8 cellular contexts compared by ENCODE assay signal in the genomic region with DNA sequence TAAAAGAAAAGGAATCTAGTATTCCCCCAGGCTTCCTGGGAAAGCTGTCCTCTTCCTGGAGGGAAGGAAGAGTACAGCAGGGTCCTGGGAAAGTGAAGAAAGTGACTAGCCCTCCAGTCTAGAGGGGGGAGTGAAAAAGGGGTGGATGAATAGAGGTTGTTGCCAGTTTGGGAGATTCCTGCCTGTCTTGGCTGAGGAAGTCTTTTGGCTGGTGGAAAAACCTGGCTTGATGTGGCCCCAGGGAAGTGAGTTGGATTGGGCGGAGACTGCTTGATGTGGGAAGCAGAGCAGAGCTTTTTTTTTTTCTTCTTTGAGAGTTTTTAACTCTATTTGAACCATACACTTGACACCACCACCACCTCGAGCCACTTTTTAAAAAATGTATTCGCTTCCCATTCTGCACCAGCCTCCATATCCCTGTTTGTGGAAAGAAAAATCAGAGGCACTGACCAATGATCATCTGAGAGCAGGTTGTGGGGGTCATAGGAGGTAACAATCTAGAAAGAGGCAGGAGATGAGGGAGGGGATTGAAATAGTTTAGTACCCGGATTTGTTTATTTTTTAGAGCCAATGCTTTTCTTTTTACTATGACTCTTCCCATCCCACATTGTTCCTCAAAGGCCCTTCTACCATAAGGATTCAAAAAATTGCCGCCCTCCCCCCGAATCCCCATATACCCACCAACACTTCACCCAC. TPM values are rescaled to one million over a fixed set of nuclear protein-coding genes. Genes with fewer than 3 reads are reported as not detected.
DNase-seq lines count a peak whose midpoint lies in the region; ATAC-seq and TF ChIP-seq lines count a peak whose summit lies in the region.

No MANE protein-coding gene starts in this region.

- TF ChIP-seq POLR2A in GM18505 (IDR thresholded peaks at IDR 0.05; ENCODE audit: borderline replicate concordance, extremely low read depth, insufficient read depth, insufficient read length) = no peak

- DNase-seq in Right ventricle myocardium inferior (ENCODE audit: missing footprints) (no peak), cardiac septum (ENCODE audit: low spot score) (no peak), left ventricle myocardium superior (no peak), progenitor cell of endocrine pancreas (ENCODE audit: low spot score, unreplicated experiment) (no peak)
- DNase-seq in activated CD4-positive, alpha-beta T cell treated with anti-CD3 and anti-CD28 coated beads for 4 hours = no peak

- no peaks in the 10 kb centered on the region for H3K27me3 Mint-ChIP-seq in activated naive CD8-positive, alpha-beta T cell
- H3K27me3 Mint-ChIP-seq in progenitor cell of endocrine pancreas = peaks cover 8% of the 10 kb centered on the region

- peaks cover 28% of the 10 kb centered on the region for H3K4me1 Mint-ChIP-seq in activated naive CD8-positive, alpha-beta T cell (ENCODE audit: low read depth)
- H3K4me1 Mint-ChIP-seq in progenitor cell of endocrine pancreas (ENCODE audit: low read depth) = peaks cover 15% of the 10 kb centered on the region

- H3K9me3 Mint-ChIP-seq in activated naive CD8-positive, alpha-beta T cell (ENCODE audit: low read depth) = no peaks in the 10 kb centered on the region
- no peaks in the 10 kb centered on the region for H3K9me3 Mint-ChIP-seq in progenitor cell of endocrine pancreas (ENCODE audit: low read depth)

- peak overlapping the region; percentile 86 for H3K4me3 Mint-ChIP-seq in activated naive CD8-positive, alpha-beta T cell
- H3K4me3 Mint-ChIP-seq in progenitor cell of endocrine pancreas (ENCODE audit: low read depth) = peak overlapping the region; percentile 85

- H3K27ac Mint-ChIP-seq in activated naive CD8-positive, alpha-beta T cell = peak overlapping the region; percentile 75
- H3K27ac Mint-ChIP-seq in progenitor cell of endocrine pancreas = peak overlapping the region; percentile 87

- intact Hi-C loops in Right ventricle myocardium inferior (cut with DNase I) (no loop called here), cardiac septum (cut with DNase I) (no loop called here), left ventricle myocardium superior (cut with micrococcal nuclease) (no loop called here)

- TF ChIP-seq CTCF in progenitor cell of endocrine pancreas (IDR thresholded peaks at IDR 0.05; ENCODE audit: unreplicated experiment) = no peak

- H3K36me3 Mint-ChIP-seq in activated naive CD8-positive, alpha-beta T cell = peaks cover 7% of the 10 kb centered on the region
- peaks cover 28% of the 10 kb centered on the region for H3K36me3 Mint-ChIP-seq in progenitor cell of endocrine pancreas (ENCODE audit: insufficient read depth)

- peak; percentile 67 for ATAC-seq in Right ventricle myocardium inferior
- ATAC-seq in left ventricle myocardium superior = peak; percentile 77
- no peak for ATAC-seq in GM18505 (IDR thresholded peaks at IDR 0.05; ENCODE audit: unreplicated experiment)
- ATAC-seq in GM18907 (IDR thresholded peaks at IDR 0.05; ENCODE audit: unreplicated experiment) = no peak

RNA-seq across cellular contexts. Expression of a gene that starts 0.7 kb away (rescaled TPM):
- total RNA-seq in Right ventricle myocardium inferior (23.8 TPM), cardiac septum (31.0 TPM), left ventricle myocardium superior (21.4 TPM), progenitor cell of endocrine pancreas (79.9 and 83.0 TPM in 2 replicates)

RNA-seq across cellular contexts. Expression of a gene that starts 7.3 kb away (rescaled TPM):
- 13.0 TPM for total RNA-seq in Right ventricle myocardium inferior
- total RNA-seq in cardiac septum = 15.0 TPM
- 11.9 TPM for total RNA-seq in left ventricle myocardium superior
- total RNA-seq in progenitor cell of endocrine pancreas = 17.0 and 18.4 TPM in 2 replicates

RNA-seq across cellular contexts. Expression of a gene that starts 12.9 kb away (rescaled TPM):
- total RNA-seq in Right ventricle myocardium inferior = 13.1 TPM
- total RNA-seq in cardiac septum = 17.9 TPM
- 11.9 TPM for total RNA-seq in left ventricle myocardium superior
- total RNA-seq in progenitor cell of endocrine pancreas = 38.4 and 39.0 TPM in 2 replicates

RNA-seq across cellular contexts. Expression of a gene that starts 29.1 kb away (rescaled TPM):
- total RNA-seq in Right ventricle myocardium inferior (7.3 TPM), cardiac septum (11.1 TPM), left ventricle myocardium superior (5.1 TPM), progenitor cell of endocrine pancreas (0.73 and 1.1 TPM in 2 replicates)

RNA-seq across cellular contexts. Expression of a gene that starts 54.1 kb away (rescaled TPM):
- total RNA-seq in Right ventricle myocardium inferior (0.05 TPM), cardiac septum (0.22 TPM), left ventricle myocardium superior (0.12 TPM), progenitor cell of endocrine pancreas (2.5 and 2.8 TPM in 2 replicates)

Comparison
In these comparisons a context has a peak if more than half of its experiments do, and no peak if none do; other contexts are left out.
1. ATAC-seq: peak in Right ventricle myocardium inferior (single experiment) and left ventricle myocardium superior (single experiment); none in GM18505 (single experiment) and GM18907 (single experiment).